18 cellular contexts compared by ENCODE assay signal in the genomic region with DNA sequence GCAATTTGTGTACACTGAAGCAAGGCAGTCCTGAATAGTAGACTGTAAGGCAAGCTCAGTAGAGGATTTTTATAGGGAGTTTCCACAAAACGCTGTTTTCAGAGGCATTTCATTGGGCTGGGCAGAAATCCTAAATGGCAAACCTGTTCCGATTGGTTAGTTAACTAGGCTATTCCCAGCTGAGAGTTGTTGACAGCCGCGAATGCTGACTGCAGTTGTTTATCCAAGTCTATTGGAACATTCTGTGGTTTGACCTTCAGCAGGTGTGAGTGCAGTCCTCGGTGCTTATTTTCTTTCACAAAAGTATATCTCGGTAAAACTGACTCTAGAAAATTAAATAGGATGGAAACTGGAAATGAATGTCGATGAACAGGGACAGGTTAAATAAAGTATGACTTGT.
DNase-seq lines count a peak whose midpoint lies in the region.
"Had no signal": no experiment of that assay in that cellular context is flagged by ENCODE, and none has a peak within 500 bp of the region (broad histone marks: within the 10 kb centered on the region; RNA-seq: fewer than 3 reads in every experiment).

No MANE protein-coding gene starts in this region.

- no peak overlapping the region for H3K4me3 Mint-ChIP-seq in activated naive CD4-positive, alpha-beta T cell treated with anti-CD3 and anti-CD28 coated beads, Interleukin-2, amount 10 ng/mL, durations not matched to agents 7 days and 5 days
- H3K4me3 Mint-ChIP-seq: activated naive CD8-positive, alpha-beta T cell; CD14-positive monocyte; neural progenitor cell; type B pancreatic cell had no signal

- no peaks in the 10 kb centered on the region for H3K9me3 Mint-ChIP-seq in activated naive CD4-positive, alpha-beta T cell treated with anti-CD3 and anti-CD28 coated beads, Interleukin-2, amount 10 ng/mL, durations not matched to agents 7 days and 5 days
- H3K9me3 Mint-ChIP-seq: CD14-positive monocyte, neural progenitor cell, type B pancreatic cell had no signal

- peak overlapping the region; percentile 28 for H3K27ac Mint-ChIP-seq in activated naive CD4-positive, alpha-beta T cell treated with anti-CD3 and anti-CD28 coated beads, Interleukin-2, amount 10 ng/mL, durations not matched to agents 7 days and 5 days
- H3K27ac Mint-ChIP-seq: activated naive CD8-positive, alpha-beta T cell; neural progenitor cell; type B pancreatic cell had no signal

- peaks cover 35% of the 10 kb centered on the region for H3K4me1 Mint-ChIP-seq in activated naive CD4-positive, alpha-beta T cell treated with anti-CD3 and anti-CD28 coated beads, Interleukin-2, amount 10 ng/mL, durations not matched to agents 7 days and 5 days
- H3K4me1 Mint-ChIP-seq: neural progenitor cell had no signal

- no peaks in the 10 kb centered on the region for H3K27me3 Mint-ChIP-seq in activated naive CD4-positive, alpha-beta T cell treated with anti-CD3 and anti-CD28 coated beads, Interleukin-2, amount 10 ng/mL, durations not matched to agents 7 days and 5 days
- H3K27me3 Mint-ChIP-seq: activated naive CD8-positive, alpha-beta T cell; type B pancreatic cell had no signal

- intact Hi-C loops in head of caudate nucleus (cut with DNase I) = no loop called here

- CTCF ChIA-PET in activated naive CD4-positive, alpha-beta T cell treated with anti-CD3 and anti-CD28 coated beads, Interleukin-2, amount 10 ng/mL, durations not matched to agents 7 days and 5 days (lab: Charles Lee) = interaction anchor here (1.0 to 1.8 kb wide), 4 partner anchors 14 to 248 kb away, joined by 3 to 7 read pairs (median 5); no protein-coding TSS in a partner anchor

- DNase-seq in activated naive CD4-positive, alpha-beta T cell treated with anti-CD3 and anti-CD28 coated beads, Interleukin-2, amount 10 ng/mL, durations not matched to agents 7 days and 5 days = no peak
- no peak for DNase-seq in activated naive CD4-positive, alpha-beta T cell (lab: John Stamatoyannopoulos, UW)
- DNase-seq in astrocyte of the hippocampus (ENCODE audit: low read depth, low spot score) = peak; percentile 31
- DNase-seq in iris pigment epithelial cell (ENCODE audit: low read depth) = peak; percentile 82
- DNase-seq in smooth muscle cell of the brain vasculature (ENCODE audit: low read depth, low spot score) = peak; percentile 67
- no peak for DNase-seq in COR-L47 (lab: John Stamatoyannopoulos, UW)
- DNase-seq in activated effector memory CD4-positive, alpha-beta T cell treated with Interleukin-2 at 50 U/mL for 16 hours = no peak
- no peak for DNase-seq in head of caudate nucleus
- DNase-seq: activated CD4-positive, alpha-beta T cell treated with anti-CD3 and anti-CD28 coated beads for 4 hours; activated T-cell treated with anti-CD3 and anti-CD28 coated beads for 4 hours; islet precursor cell; midbrain; NCI-H1436; NCI-H82 had no signal

- peaks cover 8% of the 10 kb centered on the region for H3K36me3 Mint-ChIP-seq in activated naive CD4-positive, alpha-beta T cell treated with anti-CD3 and anti-CD28 coated beads, Interleukin-2, amount 10 ng/mL, durations not matched to agents 7 days and 5 days
- H3K36me3 Mint-ChIP-seq: type B pancreatic cell had no signal

Comparison
In these comparisons a context has a peak if more than half of its experiments do, and no peak if none do; other contexts are left out.
1. DNase-seq: peak in astrocyte of the hippocampus (single experiment), iris pigment epithelial cell (single experiment) and smooth muscle cell of the brain vasculature (single experiment); none in activated naive CD4-positive, alpha-beta T cell treated with anti-CD3 and anti-CD28 coated beads, Interleukin-2, amount 10 ng/mL, durations not matched to agents 7 days and 5 days (single experiment), activated naive CD4-positive, alpha-beta T cell (0 of 4), COR-L47 (single experiment), activated effector memory CD4-positive, alpha-beta T cell treated with Interleukin-2 at 50 U/mL for 16 hours (single experiment) and head of caudate nucleus (0 of 42).